In the genomic region with DNA sequence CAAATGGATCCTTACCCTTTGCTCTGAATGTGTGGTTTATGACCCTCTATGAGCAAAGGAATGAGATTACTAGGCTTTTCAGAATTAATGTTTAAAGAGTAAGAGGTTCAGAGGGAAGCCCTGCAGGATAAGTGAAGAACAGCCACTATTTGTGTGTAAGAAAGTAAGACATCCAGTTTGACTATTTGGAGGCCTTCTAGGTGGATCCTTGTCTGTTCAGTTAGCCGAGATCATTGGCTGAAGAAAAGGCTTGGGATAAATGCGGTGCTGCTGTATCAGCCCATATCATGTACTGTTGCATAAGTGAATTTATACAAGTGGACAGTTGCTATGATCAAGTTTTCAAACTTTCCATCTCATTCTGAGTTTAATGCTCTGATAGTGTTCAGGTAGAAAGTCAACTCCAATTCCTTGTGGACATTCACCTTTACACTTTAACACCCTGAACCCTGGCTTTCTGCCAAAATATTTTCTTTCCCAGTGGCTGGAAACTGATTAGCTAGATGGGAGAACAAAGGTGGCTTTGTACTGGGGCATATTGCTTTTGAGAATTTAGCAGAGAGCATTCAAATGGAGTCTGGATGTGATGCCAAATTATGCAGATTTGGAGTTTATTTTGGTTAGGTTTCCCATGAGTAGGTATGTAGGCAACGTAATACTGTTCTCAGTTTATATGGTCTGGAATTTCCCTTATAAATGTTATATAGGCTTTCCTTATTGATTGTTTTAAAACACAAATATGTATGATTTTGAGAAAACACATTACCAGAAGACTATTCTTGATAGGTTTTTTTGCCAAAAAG, we compare ENCODE assay signal across 1 cellular context.
TF ChIP-seq lines count a peak whose summit lies in the region.

No MANE protein-coding gene starts in this region.

TF ChIP-seq in HepG2, 621 proteins besides CTCF, POLR2A, EP300 and RAD21 (continued from another document and continues in another):
- TF ChIP-seq IKZF5 (CRISPR knock-in tag; IDR thresholded peaks at IDR 0.05), result peak; percentile 81
- TF ChIP-seq, protein P1, sequence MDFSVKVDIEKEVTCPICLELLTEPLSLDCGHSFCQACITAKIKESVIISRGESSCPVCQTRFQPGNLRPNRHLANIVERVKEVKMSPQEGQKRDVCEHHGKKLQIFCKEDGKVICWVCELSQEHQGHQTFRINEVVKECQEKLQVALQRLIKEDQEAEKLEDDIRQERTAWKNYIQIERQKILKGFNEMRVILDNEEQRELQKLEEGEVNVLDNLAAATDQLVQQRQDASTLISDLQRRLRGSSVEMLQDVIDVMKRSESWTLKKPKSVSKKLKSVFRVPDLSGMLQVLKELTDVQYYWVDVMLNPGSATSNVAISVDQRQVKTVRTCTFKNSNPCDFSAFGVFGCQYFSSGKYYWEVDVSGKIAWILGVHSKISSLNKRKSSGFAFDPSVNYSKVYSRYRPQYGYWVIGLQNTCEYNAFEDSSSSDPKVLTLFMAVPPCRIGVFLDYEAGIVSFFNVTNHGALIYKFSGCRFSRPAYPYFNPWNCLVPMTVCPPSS (IDR thresholded peaks at IDR 0.05), result no peak
- TF ChIP-seq SIX1 (CRISPR knock-in tag; IDR thresholded peaks at IDR 0.05; ENCODE audit: borderline replicate concordance), result peak; percentile 74
- peak; percentile 38; the same call in 1 of the 2 replicates for TF ChIP-seq PITX1 (CRISPR knock-in tag; IDR thresholded peaks at IDR 0.05)
- TF ChIP-seq ZNF143 (CRISPR knock-in tag; IDR thresholded peaks at IDR 0.05), result no peak
- no peak for TF ChIP-seq CCAR2 (optimal IDR thresholded peaks at IDR 0.05; ENCODE audit: low read depth, low read length)
- TF ChIP-seq YEATS4 (CRISPR knock-in tag; IDR thresholded peaks at IDR 0.05; ENCODE audit: borderline replicate concordance), result peak; percentile 57; the same call in 1 of the 2 replicates
- TF ChIP-seq U2AF1 (optimal IDR thresholded peaks at IDR 0.05; ENCODE audit: low read depth, low read length), result peak; percentile 48
- TF ChIP-seq ZBTB20 (CRISPR knock-in tag; IDR thresholded peaks at IDR 0.05; ENCODE audit: borderline replicate concordance, low read depth), result no peak
- TF ChIP-seq FOXK1 (CRISPR knock-in tag; IDR thresholded peaks at IDR 0.05; ENCODE audit: borderline replicate concordance, low read depth), result peak; percentile 71; the same call in 1 of the 2 replicates
- no peak for TF ChIP-seq ZNF280B (CRISPR knock-in tag; IDR thresholded peaks at IDR 0.05; ENCODE audit: borderline replicate concordance)
- TF ChIP-seq HNF4A (CRISPR knock-in tag; IDR thresholded peaks at IDR 0.05), result peak; percentile 100
- TF ChIP-seq, protein P2, sequence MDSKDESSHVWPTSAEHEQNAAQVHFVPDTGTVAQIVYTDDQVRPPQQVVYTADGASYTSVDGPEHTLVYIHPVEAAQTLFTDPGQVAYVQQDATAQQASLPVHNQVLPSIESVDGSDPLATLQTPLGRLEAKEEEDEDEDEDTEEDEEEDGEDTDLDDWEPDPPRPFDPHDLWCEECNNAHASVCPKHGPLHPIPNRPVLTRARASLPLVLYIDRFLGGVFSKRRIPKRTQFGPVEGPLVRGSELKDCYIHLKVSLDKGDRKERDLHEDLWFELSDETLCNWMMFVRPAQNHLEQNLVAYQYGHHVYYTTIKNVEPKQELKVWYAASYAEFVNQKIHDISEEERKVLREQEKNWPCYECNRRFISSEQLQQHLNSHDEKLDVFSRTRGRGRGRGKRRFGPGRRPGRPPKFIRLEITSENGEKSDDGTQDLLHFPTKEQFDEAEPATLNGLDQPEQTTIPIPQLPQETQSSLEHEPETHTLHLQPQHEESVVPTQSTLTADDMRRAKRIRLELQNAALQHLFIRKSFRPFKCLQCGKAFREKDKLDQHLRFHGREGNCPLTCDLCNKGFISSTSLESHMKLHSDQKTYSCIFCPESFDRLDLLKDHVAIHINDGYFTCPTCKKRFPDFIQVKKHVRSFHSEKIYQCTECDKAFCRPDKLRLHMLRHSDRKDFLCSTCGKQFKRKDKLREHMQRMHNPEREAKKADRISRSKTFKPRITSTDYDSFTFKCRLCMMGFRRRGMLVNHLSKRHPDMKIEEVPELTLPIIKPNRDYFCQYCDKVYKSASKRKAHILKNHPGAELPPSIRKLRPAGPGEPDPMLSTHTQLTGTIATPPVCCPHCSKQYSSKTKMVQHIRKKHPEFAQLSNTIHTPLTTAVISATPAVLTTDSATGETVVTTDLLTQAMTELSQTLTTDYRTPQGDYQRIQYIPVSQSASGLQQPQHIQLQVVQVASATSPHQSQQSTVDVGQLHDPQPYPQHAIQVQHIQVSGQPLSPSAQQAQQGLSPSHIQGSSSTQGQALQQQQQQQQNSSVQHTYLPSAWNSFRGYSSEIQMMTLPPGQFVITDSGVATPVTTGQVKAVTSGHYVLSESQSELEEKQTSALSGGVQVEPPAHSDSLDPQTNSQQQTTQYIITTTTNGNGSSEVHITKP (CRISPR knock-in tag; IDR thresholded peaks at IDR 0.05; ENCODE audit: low read depth), result no peak
- peak; percentile 36; the same call in 1 of the 2 replicates for TF ChIP-seq RERE (CRISPR knock-in tag; IDR thresholded peaks at IDR 0.05; ENCODE audit: low read depth)
- peak; percentile 84 for TF ChIP-seq KDM6A (CRISPR knock-in tag; IDR thresholded peaks at IDR 0.05; ENCODE audit: low read depth)
- TF ChIP-seq TBX2 (CRISPR knock-in tag; IDR thresholded peaks at IDR 0.05; ENCODE audit: borderline replicate concordance), result peak; percentile 96
- TF ChIP-seq RBM39 (IDR thresholded peaks at IDR 0.05; ENCODE audit: low read depth, low read length, poor library complexity, severe bottlenecking), result no peak
- TF ChIP-seq ZNF264 (CRISPR knock-in tag; IDR thresholded peaks at IDR 0.05), result peak; percentile 71; the same call in 1 of the 2 replicates
- TF ChIP-seq GATA4 (IDR thresholded peaks at IDR 0.05; ENCODE audit: borderline replicate concordance, low read depth), result 0 out of 2 replicates have a peak, but pooled peaks have one; percentile 37
- peak; percentile 54; the same call in 1 of the 2 replicates for TF ChIP-seq ZNF615 (CRISPR knock-in tag; IDR thresholded peaks at IDR 0.05; ENCODE audit: borderline replicate concordance)
- peak; percentile 43; the same call in 1 of the 2 replicates for TF ChIP-seq MEF2D (CRISPR knock-in tag; IDR thresholded peaks at IDR 0.05)
- TF ChIP-seq YY1 (IDR thresholded peaks at IDR 0.05; ENCODE audit: insufficient read depth, insufficient replicate concordance, low read depth, low read length), result peak; percentile 4
- TF ChIP-seq SAP130 (CRISPR knock-in tag; IDR thresholded peaks at IDR 0.05; ENCODE audit: low read depth), result peak; percentile 89
- TF ChIP-seq, protein P3, sequence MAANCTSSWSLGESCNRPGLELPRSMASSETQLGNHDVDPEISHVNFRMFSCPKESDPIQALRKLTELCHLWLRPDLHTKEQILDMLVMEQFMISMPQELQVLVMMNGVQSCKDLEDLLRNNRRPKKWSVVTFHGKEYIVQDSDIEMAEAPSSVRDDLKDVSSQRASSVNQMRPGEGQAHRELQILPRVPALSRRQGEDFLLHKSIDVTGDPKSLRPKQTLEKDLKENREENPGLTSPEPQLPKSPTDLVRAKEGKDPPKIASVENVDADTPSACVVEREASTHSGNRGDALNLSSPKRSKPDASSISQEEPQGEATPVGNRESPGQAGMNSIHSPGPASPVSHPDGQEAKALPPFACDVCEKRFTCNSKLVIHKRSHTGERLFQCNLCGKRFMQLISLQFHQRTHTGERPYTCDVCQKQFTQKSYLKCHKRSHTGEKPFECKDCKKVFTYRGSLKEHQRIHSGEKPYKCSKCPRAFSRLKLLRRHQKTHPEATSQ (CRISPR knock-in tag; IDR thresholded peaks at IDR 0.05; ENCODE audit: borderline replicate concordance), result peak; percentile 52; the same call in 1 of the 2 replicates
- peak; percentile 93 for TF ChIP-seq ZNF317 (CRISPR knock-in tag; IDR thresholded peaks at IDR 0.05)
- TF ChIP-seq FOXK2 (IDR thresholded peaks at IDR 0.05), result peak; percentile 88
- TF ChIP-seq ELF1 (CRISPR knock-in tag; IDR thresholded peaks at IDR 0.05), result peak; percentile 43; the same call in 1 of the 2 replicates
- TF ChIP-seq ZBTB1 (CRISPR knock-in tag; IDR thresholded peaks at IDR 0.05; ENCODE audit: borderline replicate concordance), result no peak
- no peak for TF ChIP-seq SRF (IDR thresholded peaks at IDR 0.05; ENCODE audit: low read depth, low read length)
- TF ChIP-seq RCOR2 (CRISPR knock-in tag; IDR thresholded peaks at IDR 0.05), result peak; percentile 98
- peak; percentile 53; the same call in 1 of the 2 replicates for TF ChIP-seq MLX (CRISPR knock-in tag; IDR thresholded peaks at IDR 0.05)
- TF ChIP-seq ZNF33A (CRISPR knock-in tag; IDR thresholded peaks at IDR 0.05; ENCODE audit: borderline replicate concordance), result peak; percentile 81; the same call in 1 of the 2 replicates
- no peak for TF ChIP-seq ZNF660 (CRISPR knock-in tag; IDR thresholded peaks at IDR 0.05; ENCODE audit: borderline replicate concordance, low read depth)
- TF ChIP-seq, protein P4, sequence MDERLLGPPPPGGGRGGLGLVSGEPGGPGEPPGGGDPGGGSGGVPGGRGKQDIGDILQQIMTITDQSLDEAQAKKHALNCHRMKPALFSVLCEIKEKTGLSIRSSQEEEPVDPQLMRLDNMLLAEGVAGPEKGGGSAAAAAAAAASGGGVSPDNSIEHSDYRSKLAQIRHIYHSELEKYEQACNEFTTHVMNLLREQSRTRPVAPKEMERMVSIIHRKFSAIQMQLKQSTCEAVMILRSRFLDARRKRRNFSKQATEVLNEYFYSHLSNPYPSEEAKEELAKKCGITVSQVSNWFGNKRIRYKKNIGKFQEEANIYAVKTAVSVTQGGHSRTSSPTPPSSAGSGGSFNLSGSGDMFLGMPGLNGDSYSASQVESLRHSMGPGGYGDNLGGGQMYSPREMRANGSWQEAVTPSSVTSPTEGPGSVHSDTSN (CRISPR knock-in tag; IDR thresholded peaks at IDR 0.05), result 0 out of 2 replicates have a peak, but pooled peaks have one; percentile 34
- TF ChIP-seq PHF21A (CRISPR knock-in tag; IDR thresholded peaks at IDR 0.05), result peak; percentile 93
- TF ChIP-seq TRAFD1 (CRISPR knock-in tag; IDR thresholded peaks at IDR 0.05; ENCODE audit: borderline replicate concordance), result no peak
- TF ChIP-seq ZNF205 (CRISPR knock-in tag; IDR thresholded peaks at IDR 0.05), result peak; percentile 74
